Comparison of ENCODE assay signal across 16 cellular contexts in genomic region chr4:10677796-10678497, GRCh38. TPM values are rescaled to one million over a fixed set of nuclear protein-coding genes. Genes with fewer than 3 reads are reported as not detected.
A peak's percentile ranks its signal among the peaks of the same experiment; 100 is the strongest.
DNase-seq lines count a peak whose midpoint lies in the region; ATAC-seq, FAIRE-seq and TF ChIP-seq lines count a peak whose summit lies in the region.
"Had no signal": no experiment of that assay in that cellular context is flagged by ENCODE, and none has a peak within 500 bp of the region (broad histone marks: within the 10 kb centered on the region; RNA-seq: fewer than 3 reads in every experiment).

No MANE protein-coding gene starts in this region.

- TF ChIP-seq RAD21 in GM12878 (IDR thresholded peaks at IDR 0.05; ENCODE audit: insufficient read depth, low read depth, low read length), result no peak

- POLR2A ChIA-PET in GM12878 (lab: Charles Lee), result no interaction called here

- CTCF ChIA-PET in GM12878 (lab: Yijun Ruan, JAX), result no interaction called here

- peaks cover 9% of the 10 kb centered on the region; the same call in 2 of the 3 replicates for H3K9me3 ChIP-seq in GM12878 (replicated peaks; ENCODE audit: control insufficient read depth, insufficient read depth, low read length)
- H3K9me3 ChIP-seq: vagina had no signal

- no peak overlapping the region; the same call in 1 of the 2 replicates for H2AFZ ChIP-seq in GM12878 (ENCODE audit: control insufficient read depth, low read depth, low read length)

- H3K4me3 ChIP-seq in GM12878 (no peak overlapping the region), brain microvascular endothelial cell (ENCODE audit: low read depth, low read length) (no peak overlapping the region)
- H3K4me3 ChIP-seq: vagina had no signal

- TF ChIP-seq EP300 in GM12878 (IDR thresholded peaks at IDR 0.05; ENCODE audit: borderline replicate concordance in 1 of 2, control insufficient read depth in 1 of 2, low read depth in 2 of 2, low read length in 2 of 2), result no peak

- peak; percentile 81 for FAIRE-seq in GM12878 (lab: Jason Lieb, UNC)
- FAIRE-seq: astrocyte, frontal cortex had no signal

- peak; percentile 24 for DNase-seq in GM10266 (ENCODE audit: extremely low spot score)
- DNase-seq in GM12878 (ENCODE audit: low read depth, low spot score), result no peak
- DNase-seq in brain microvascular endothelial cell, result no peak
- DNase-seq in sciatic nerve (ENCODE audit: low spot score), result no peak
- no peak for DNase-seq in activated T-cell treated with anti-CD3 and anti-CD28 coated beads, Interleukin-2, amount 50 U/mL, for 1 hour
- DNase-seq: activated CD4-positive, alpha-beta T cell treated with anti-CD3 and anti-CD28 coated beads for 48 hours; DMS153; effector CD4-positive, alpha-beta T cell; stimulated activated CD4-positive, alpha-beta T cell treated with anti-CD3 and anti-CD28 coated beads, Interleukin-2, amount 100 ng/mL, for 24 hours had no signal

- SMC1A ChIA-PET in GM12878 (lab: Charles Lee; ENCODE audit: uncharacterized antibody, unreplicated experiment), result interaction anchor here (1.1 to 11.5 kb wide), 2 partner anchors 9 to 27 kb away, joined by 3 to 139 read pairs; partner anchors contain the start of gene CLNK

- peaks cover 13% of the 10 kb centered on the region for H3K4me1 ChIP-seq in GM12878 (ENCODE audit: control insufficient read depth, insufficient read depth, low read length)
- H3K4me1 ChIP-seq: vagina had no signal

- TF ChIP-seq POLR2A in GM12878 (IDR thresholded peaks at IDR 0.05; ENCODE audit: low read depth, low read length), result no peak

- H3K4me2 ChIP-seq in GM12878 (ENCODE audit: control insufficient read depth, insufficient read depth), result peak overlapping the region; percentile 56

- WGBS in GM12878 (ENCODE audit: insufficient coverage, insufficient replicate concordance, low lambda C conversion rate, missing lambda C conversion rate), result 41% methylated on average over 5 of the region's 5 CpGs

- H3K27ac ChIP-seq in GM12878 (ENCODE audit: control insufficient read depth, insufficient read depth), result peak overlapping the region; percentile 36; the same call in 1 of the 2 replicates
- H3K27ac ChIP-seq in brain microvascular endothelial cell, result no peak overlapping the region
- H3K27ac ChIP-seq: vagina had no signal

- RAD21 ChIA-PET in GM12878 (lab: Charles Lee; ENCODE audit: unreplicated experiment), result interaction anchor here (1.4 kb wide), 1 partner anchor 54 kb away, joined by 4 read pairs; no protein-coding TSS in a partner anchor

- no peaks in the 10 kb centered on the region for H4K20me1 ChIP-seq in GM12878 (ENCODE audit: control insufficient read depth, insufficient read depth)

- BruUV-seq in GM12878 (replicated peaks; lab: Mats Ljungman, UMichigan), result no TSS peak

- ATAC-seq in GM19324 (IDR thresholded peaks at IDR 0.05; ENCODE audit: low FRiP score, unreplicated experiment) (peak; percentile 45), HG02763 (IDR thresholded peaks at IDR 0.05; ENCODE audit: unreplicated experiment) (peak; percentile 45), GM12878 (peak; percentile 48), GM21619 (IDR thresholded peaks at IDR 0.05; ENCODE audit: unreplicated experiment) (no peak), sciatic nerve (no peak)

- intact Hi-C loops in GM12878 (cut with micrococcal nuclease; ENCODE audit: unreplicated experiment), result no loop called here
- intact Hi-C loops in sciatic nerve (cut with DNase I), result no loop called here

- TF ChIP-seq CTCF in GM10266 (IDR thresholded peaks at IDR 0.05; ENCODE audit: control insufficient read depth, insufficient read depth, low read depth, missing control alignments), result no peak
- no peak for TF ChIP-seq CTCF in GM12878 (IDR thresholded peaks at IDR 0.05 in 2 of 3, conservative IDR thresholded peaks at IDR 0.05 in 1 of 3; ENCODE audit: control insufficient read depth in 2 of 3, extremely low read depth in 1 of 3, insufficient read depth in 1 of 3, low read depth in 3 of 3, low read length in 3 of 3)
- no peak for TF ChIP-seq CTCF in brain microvascular endothelial cell (IDR thresholded peaks at IDR 0.05; ENCODE audit: low read depth, low read length, missing control alignments)

- no peak overlapping the region for H3K9ac ChIP-seq in GM12878 (ENCODE audit: control insufficient read depth, insufficient read depth, low read length)

- H3K27me3 ChIP-seq in GM12878 (replicated peaks in 1 of 2; ENCODE audit: control insufficient read depth in 2 of 2, insufficient read depth in 2 of 2, low read length in 1 of 2), result no peaks in the 10 kb centered on the region
- H3K27me3 ChIP-seq in brain microvascular endothelial cell (replicated peaks), result no peaks in the 10 kb centered on the region
- H3K27me3 ChIP-seq: vagina had no signal

- H3K36me3 ChIP-seq in GM12878 (ENCODE audit: control insufficient read depth in 2 of 2, insufficient read depth in 2 of 2, low read length in 1 of 2) (no peaks in the 10 kb centered on the region), brain microvascular endothelial cell (replicated peaks) (no peaks in the 10 kb centered on the region)
- H3K36me3 ChIP-seq: vagina had no signal

- H3K79me2 ChIP-seq in GM12878 (ENCODE audit: control insufficient read depth, insufficient read depth, low read length), result peaks cover 8% of the 10 kb centered on the region

- in situ Hi-C loops in GM12878 (cut with MboI) (no loop called here), brain microvascular endothelial cell (cut with HindIII; ENCODE audit: low pct_ligation_motif_present, low sequenced_read_pairs) (no loop called here)

TF ChIP-seq in GM12878, 131 proteins besides CTCF, POLR2A, EP300 and RAD21 (continues in another document):
- TF ChIP-seq NR2C2 (IDR thresholded peaks at IDR 0.05; ENCODE audit: borderline replicate concordance, control insufficient read depth, insufficient read length, low read depth) (no peak), MYB (IDR thresholded peaks at IDR 0.05; ENCODE audit: borderline replicate concordance, low read depth, low read length) (no peak), CEBPB (IDR thresholded peaks at IDR 0.05; ENCODE audit: borderline replicate concordance in 1 of 2, low read depth in 2 of 2, low read length in 2 of 2) (no peak), JUND (IDR thresholded peaks at IDR 0.05; ENCODE audit: low read depth, low read length) (no peak), USF1 (IDR thresholded peaks at IDR 0.05; ENCODE audit: borderline replicate concordance, extremely low read length, insufficient read depth, low read depth, low read length) (no peak), RUNX3 (IDR thresholded peaks at IDR 0.05; ENCODE audit: low read length) (peak; percentile 24; the same call in 1 of the 2 replicates), ZZZ3 (IDR thresholded peaks at IDR 0.05; ENCODE audit: control insufficient read depth, insufficient read length, low read depth) (no peak), ZNF217 (IDR thresholded peaks at IDR 0.05) (no peak), ZNF207 (IDR thresholded peaks at IDR 0.05; ENCODE audit: borderline replicate concordance) (no peak), E4F1 (IDR thresholded peaks at IDR 0.05; ENCODE audit: borderline replicate concordance, partially characterized antibody) (no peak)

RNA-seq across cellular contexts. Expression of gene CLNK, which starts 6.6 kb away (rescaled TPM):
- total RNA-seq in GM12878 (2013; cell fraction: nucleolus; rRNA removed), result 19.6 and 20.8 TPM in 2 replicates
- 2.1 and 2.2 TPM in 2 replicates for total RNA-seq in GM12878 (2014; rRNA removed)
- total RNA-seq in GM12878 (2014; rRNA removed; fragmentation: Illumina TruSeq; extraction: Trizol), result 2.3 and 2.8 TPM in 2 replicates
- total RNA-seq in GM12878 (2021), result 2.5 and 2.8 TPM in 2 replicates
- polyA plus RNA-seq in GM12878 (2011; ENCODE audit: low read depth), result 0.91 TPM
- polyA plus RNA-seq in GM12878 (2011; rRNA removed), result 14.3 and 19.3 TPM in 2 replicates
- 5.8 and 6.3 TPM in 2 replicates for polyA plus RNA-seq in GM12878 (2011; cell fraction: cytosol; rRNA removed)
- 16.8 and 20.7 TPM in 2 replicates for polyA plus RNA-seq in GM12878 (2011; cell fraction: nucleus; rRNA removed)
- 1.4 and 1.9 TPM in 2 replicates for polyA plus RNA-seq in GM12878 (2012)
- polyA plus RNA-seq in GM12878 (2014; fragmentation: Illumina TruSeq; extraction: Trizol), result 2.9 and 3.1 TPM in 2 replicates
- 1 to 10 TPM; 2.1 to 2.6 TPM for polyA plus RNA-seq in GM12878 (2014; fragmentation: Nextera tagmentation; extraction: Ambion mirVana)
- 2.8 and 3.2 TPM in 2 replicates for polyA plus RNA-seq in GM12878 (2014; rRNA removed)
- 1 to 10 TPM; 2.1 to 3.0 TPM for polyA plus RNA-seq in GM12878 (2016; fragmentation: Nextera tagmentation; extraction: Ambion mirVana)
- 13.6 and 16.8 TPM in 2 replicates for polyA minus RNA-seq in GM12878 (2011; rRNA and poly(A)+ RNA removed)
- 1.6 and 4.1 TPM in 2 replicates for polyA minus RNA-seq in GM12878 (2011; cell fraction: cytosol; rRNA and poly(A)+ RNA removed)
- polyA minus RNA-seq in GM12878 (2011; cell fraction: nucleus; rRNA and poly(A)+ RNA removed), result 14.6 and 15.8 TPM in 2 replicates
- total RNA-seq in sciatic nerve, result not detected
- total RNA-seq: astrocyte, frontal cortex, pulmonary artery endothelial cell, vagina had no signal

Comparison
In these comparisons a context has a peak if more than half of its experiments do, and no peak if none do; other contexts are left out.
1. ATAC-seq: peak in GM19324 (single experiment), HG02763 (single experiment) and GM12878 (single experiment); none in GM21619 (single experiment) and sciatic nerve (single experiment).